Comparison of ENCODE assay signal across 8 cellular contexts in genomic region chr19:8209965-8210659, GRCh38. TPM values are rescaled to one million over a fixed set of nuclear protein-coding genes. Genes with fewer than 3 reads are reported as not detected.
DNase-seq lines count a peak whose midpoint lies in the region; ATAC-seq, FAIRE-seq and TF ChIP-seq lines count a peak whose summit lies in the region.

No MANE protein-coding gene starts in this region.

- CTCF ChIA-PET in BJ (lab: Yijun Ruan, JAX) = interaction anchor here (1.2 kb wide), 1 partner anchor 208 kb away, joined by 3 read pairs; no protein-coding TSS in a partner anchor
- CTCF ChIA-PET in HepG2 (lab: Yijun Ruan, JAX; ENCODE audit: low intra/inter-chr PET ratio, low total read pairs) = no interaction called here

- H3K4me3 ChIP-seq in BJ (ENCODE audit: low read depth, low read length) (peak overlapping the region; percentile 61), adipocyte (ENCODE audit: low read length) (peak overlapping the region; percentile 82), HepG2 (replicated peaks in 1 of 3; ENCODE audit: insufficient read depth in 1 of 3, low read depth in 2 of 3, low read length in 3 of 3) (peak overlapping the region; percentile 92 to 94 (median 93)), thymus (ENCODE audit: low read length) (peak overlapping the region; percentile 97)

- TF ChIP-seq CTCF in BJ (IDR thresholded peaks at IDR 0.05; ENCODE audit: insufficient read depth, low read depth, low read length) = no peak
- no peak for TF ChIP-seq CTCF in HepG2 (CRISPR knock-in tag; IDR thresholded peaks at IDR 0.05)

- H3K4me1 ChIP-seq in adipocyte (ENCODE audit: control insufficient read depth, insufficient read depth, low read length) = peaks cover 11% of the 10 kb centered on the region
- H3K4me1 ChIP-seq in HepG2 (ENCODE audit: insufficient read depth, low read length) = peaks cover 80% of the 10 kb centered on the region
- peaks cover 12% of the 10 kb centered on the region for H3K4me1 ChIP-seq in thymus (ENCODE audit: control insufficient read depth, insufficient read depth, low read length)

- H3K36me3 ChIP-seq in BJ (ENCODE audit: control insufficient read depth, insufficient read depth, low read length) (no peaks in the 10 kb centered on the region), adipocyte (ENCODE audit: control insufficient read depth, insufficient read depth, low read length, severe bottlenecking) (no peaks in the 10 kb centered on the region), HepG2 (replicated peaks in 1 of 2; ENCODE audit: control insufficient read depth in 1 of 2, insufficient read depth in 2 of 2, low read length in 2 of 2) (peaks cover 1 to 11% of the 10 kb centered on the region in 2 experiments; a peak in 2 of 5 replicates), thymus (ENCODE audit: control insufficient read depth, insufficient read depth) (peaks cover 10% of the 10 kb centered on the region)

- H3K9me3 ChIP-seq in adipocyte (ENCODE audit: control insufficient read depth, low read length) = no peaks in the 10 kb centered on the region
- no peaks in the 10 kb centered on the region for H3K9me3 ChIP-seq in HepG2 (ENCODE audit: low read length)
- H3K9me3 ChIP-seq in thymus (ENCODE audit: control insufficient read depth) = no peaks in the 10 kb centered on the region

- H3K27me3 ChIP-seq in BJ (ENCODE audit: control insufficient read depth, insufficient read depth, low read length) = peaks cover 10% of the 10 kb centered on the region
- no peaks in the 10 kb centered on the region for H3K27me3 ChIP-seq in adipocyte (replicated peaks; ENCODE audit: control insufficient read depth, insufficient read depth, low read length)
- peaks cover 0 to 1% of the 10 kb centered on the region in 2 experiments; a peak in 1 of 5 replicates for H3K27me3 ChIP-seq in HepG2 (ENCODE audit: control insufficient read depth in 1 of 2, insufficient read depth in 2 of 2, low read length in 2 of 2)
- no peaks in the 10 kb centered on the region for H3K27me3 ChIP-seq in thymus (ENCODE audit: control insufficient read depth, insufficient read depth)

- no peak for FAIRE-seq in HepG2 (lab: Jason Lieb, UNC)

- H3K9ac ChIP-seq in adipocyte (ENCODE audit: low read length) = peak overlapping the region; percentile 83
- peak overlapping the region; percentile 98 for H3K9ac ChIP-seq in HepG2 (ENCODE audit: insufficient read depth, low read depth, low read length)

- peaks cover 40% of the 10 kb centered on the region for H4K20me1 ChIP-seq in HepG2 (ENCODE audit: insufficient read depth, low read length)

- TSS peak; percentile 66 for BruUV-seq in HepG2 (replicated peaks; lab: Mats Ljungman, UMichigan)

- TF ChIP-seq EP300 in HepG2 (IDR thresholded peaks at IDR 0.05; ENCODE audit: low read depth in 2 of 2, low read length in 2 of 2) (no peak), HepG2 (CRISPR knock-in tag; IDR thresholded peaks at IDR 0.05; ENCODE audit: borderline replicate concordance) (no peak)

- intact Hi-C loops in HepG2 (cut with micrococcal nuclease; ENCODE audit: unreplicated experiment) = loop anchor here (2.0 kb wide), 1 partner anchor 31 kb away; no protein-coding TSS in a partner anchor

- H3K27ac ChIP-seq in HepG2 (ENCODE audit: extremely low read length, insufficient read depth, low read length) = peak overlapping the region; percentile 79
- H3K27ac ChIP-seq in thymus (ENCODE audit: low read depth) = peak overlapping the region; percentile 74

- H3K4me2 ChIP-seq in HepG2 (ENCODE audit: low read depth, low read length) = peak overlapping the region; percentile 99

- DNase-seq in BJ (ENCODE audit: low read depth) = no peak
- DNase-seq in adipocyte (ENCODE audit: low read depth) = no peak
- DNase-seq in HepG2 (ENCODE audit: low spot score) = no peak
- no peak for DNase-seq in GM03348 (ENCODE audit: low spot score)
- DNase-seq in NCI-H774 (lab: John Stamatoyannopoulos, UW) = no peak

- peaks cover 50% of the 10 kb centered on the region for H3K79me2 ChIP-seq in HepG2 (ENCODE audit: insufficient read depth, low read length)

- no peak for TF ChIP-seq POLR2A in HepG2 (IDR thresholded peaks at IDR 0.05; ENCODE audit: insufficient read depth in 1 of 2, low read depth in 2 of 2, low read length in 2 of 2)

- no peak for TF ChIP-seq RAD21 in HepG2 (CRISPR knock-in tag; IDR thresholded peaks at IDR 0.05)

- H2AFZ ChIP-seq in HepG2 (ENCODE audit: low read length) = no peak overlapping the region

- ATAC-seq in GM21737 (IDR thresholded peaks at IDR 0.05; ENCODE audit: unreplicated experiment) = peak; percentile 7
- peak; percentile 6 for ATAC-seq in HepG2
- no peak for ATAC-seq in GM19351 (IDR thresholded peaks at IDR 0.05; ENCODE audit: unreplicated experiment)

- POLR2A ChIA-PET in BJ (lab: Charles Lee) (no interaction called here), HepG2 (lab: Yijun Ruan, JAX) (interaction anchor here (1.0 to 1.6 kb wide), 5 partner anchors 19 to 267 kb away, joined by 3 to 5 read pairs (median 4); partner anchors contain the start of gene TIMM44)

- 2% methylated on average over 22 of the region's 23 CpGs for WGBS in HepG2 (ENCODE audit: low lambda C conversion rate)
- 21% methylated on average over 23 of the region's 23 CpGs for WGBS in thymus

- in situ Hi-C loops in HepG2 (cut with HindIII; ENCODE audit: extremely low pct_ligation_motif_present, low pct_unique_long_range_greater_than_20kb) = no loop called here

TF ChIP-seq in HepG2, 621 proteins besides CTCF, POLR2A, EP300 and RAD21 (continues in another document):
- TF ChIP-seq ELF1 (CRISPR knock-in tag; IDR thresholded peaks at IDR 0.05) (no peak), NFE2L1 (CRISPR knock-in tag; IDR thresholded peaks at IDR 0.05; ENCODE audit: borderline replicate concordance) (no peak), ZNF24 (IDR thresholded peaks at IDR 0.05) (no peak), BORCS8-MEF2B (CRISPR knock-in tag; IDR thresholded peaks at IDR 0.05) (0 out of 2 replicates have a peak, but pooled peaks have one; percentile 2), ZNF652 (CRISPR knock-in tag; IDR thresholded peaks at IDR 0.05; ENCODE audit: borderline replicate concordance, low read depth) (no peak), MYC (CRISPR knock-in tag; IDR thresholded peaks at IDR 0.05; ENCODE audit: borderline replicate concordance) (0 out of 2 replicates have a peak, but pooled peaks have one; percentile 3), ZFP91 (CRISPR knock-in tag; IDR thresholded peaks at IDR 0.05; ENCODE audit: borderline replicate concordance) (no peak), ZSCAN29 (CRISPR knock-in tag; conservative IDR thresholded peaks at IDR 0.05) (peak; percentile 78; the same call in 1 of the 2 replicates), ZNF570 (CRISPR knock-in tag; IDR thresholded peaks at IDR 0.05; ENCODE audit: borderline replicate concordance) (no peak), ZNF567 (CRISPR knock-in tag; IDR thresholded peaks at IDR 0.05; ENCODE audit: borderline replicate concordance) (0 out of 2 replicates have a peak, but pooled peaks have one; percentile 19), MTF2 (CRISPR knock-in tag; IDR thresholded peaks at IDR 0.05; ENCODE audit: borderline replicate concordance) (no peak)

RNA-seq across cellular contexts. Expression of gene CERS4, which starts 0.9 kb away (rescaled TPM):
- polyA plus RNA-seq in BJ (2011; rRNA removed) (7.6 and 7.7 TPM in 2 replicates), HepG2 (2011; rRNA removed) (74.7 and 97.6 TPM in 2 replicates), thymus (28.5 TPM)
- polyA minus RNA-seq in BJ (2011; rRNA and poly(A)+ RNA removed) = 3.0 and 5.5 TPM in 2 replicates
- total RNA-seq in HepG2 (2016; rRNA removed; fragmentation: Illumina TruSeq; extraction: Trizol) = 47.4 and 83.5 TPM in 2 replicates
- total RNA-seq in HepG2 (2016; cell fraction: cytosol; rRNA removed; fragmentation: Illumina TruSeq; extraction: Trizol; ENCODE audit: low read depth) = 54.7 and 67.0 TPM in 2 replicates
- 42.9 and 82.5 TPM in 2 replicates for total RNA-seq in HepG2 (2016; cell fraction: insoluble cytoplasmic fraction; rRNA removed; fragmentation: Illumina TruSeq; extraction: Trizol)
- total RNA-seq in HepG2 (2016; cell fraction: membrane; rRNA removed; fragmentation: Illumina TruSeq; extraction: Trizol) = 68.0 and 79.4 TPM in 2 replicates
- total RNA-seq in HepG2 (2016; cell fraction: nucleus; rRNA removed; fragmentation: Illumina TruSeq; extraction: Trizol) = 76.2 and 78.4 TPM in 2 replicates
- 78.3 and 82.4 TPM in 2 replicates for polyA plus RNA-seq in HepG2 (2011; cell fraction: cytosol; rRNA removed)
- polyA plus RNA-seq in HepG2 (2011; cell fraction: nucleus; rRNA removed) = 83.2 and 92.3 TPM in 2 replicates
- 34.1 and 40.8 TPM in 2 replicates for polyA plus RNA-seq in HepG2 (2012)
- polyA plus RNA-seq in HepG2 (2016; cell fraction: cytosol; fragmentation: Illumina TruSeq; extraction: Trizol; ENCODE audit: low read depth) = 47.5 and 59.8 TPM in 2 replicates
- polyA plus RNA-seq in HepG2 (2016; cell fraction: insoluble cytoplasmic fraction; fragmentation: Illumina TruSeq; extraction: Trizol; ENCODE audit: low read depth) = 44.2 and 45.5 TPM in 2 replicates
- 53.9 and 57.1 TPM in 2 replicates for polyA plus RNA-seq in HepG2 (2016; cell fraction: membrane; fragmentation: Illumina TruSeq; extraction: Trizol; ENCODE audit: low read depth)
- polyA plus RNA-seq in HepG2 (2016; cell fraction: nucleus; fragmentation: Illumina TruSeq; extraction: Trizol; ENCODE audit: insufficient read depth, low read depth) = 122 and 128 TPM in 2 replicates
- 0.19 and 131 TPM in 2 replicates for polyA minus RNA-seq in HepG2 (2011; rRNA and poly(A)+ RNA removed; ENCODE audit: low replicate concordance)
- 24.3 and 31.5 TPM in 2 replicates for polyA minus RNA-seq in HepG2 (2011; cell fraction: cytosol; rRNA and poly(A)+ RNA removed)
- polyA minus RNA-seq in HepG2 (2011; cell fraction: nucleus; rRNA and poly(A)+ RNA removed) = 20.2 and 23.6 TPM in 2 replicates
